In genomic region chr16:66603537-66604375, GRCh38 we compare ENCODE assay signal across 1 cellular context.
TF ChIP-seq lines count a peak whose summit lies in the region.

No MANE protein-coding gene starts in this region.

TF ChIP-seq in HEK293, 187 proteins besides CTCF, POLR2A, EP300 and RAD21 (continued from another document and continues in another):
- peak; percentile 62 for TF ChIP-seq SCRT2 (tag by site-specific recombination; IDR thresholded peaks at IDR 0.05)
- peak; percentile 50; the same call in 1 of the 2 replicates for TF ChIP-seq GLI4 (tag by site-specific recombination; IDR thresholded peaks at IDR 0.05)
- 0 out of 2 replicates have a peak, but pooled peaks have one; percentile 42 for TF ChIP-seq KLF9 (tag by site-specific recombination; IDR thresholded peaks at IDR 0.05; ENCODE audit: low read depth)
- TF ChIP-seq TCF7L2 (IDR thresholded peaks at IDR 0.05; ENCODE audit: borderline replicate concordance, low read depth, low read length) = no peak
- TF ChIP-seq ZNF473 (tag by site-specific recombination; IDR thresholded peaks at IDR 0.05) = no peak
- TF ChIP-seq ZNF423 (tag by site-specific recombination; IDR thresholded peaks at IDR 0.05) = 0 out of 2 replicates have a peak, but pooled peaks have one; percentile 43
- no peak for TF ChIP-seq ZNF624 (tag by site-specific recombination; IDR thresholded peaks at IDR 0.05)
- TF ChIP-seq ZFP37 (tag by site-specific recombination; IDR thresholded peaks at IDR 0.05) = peak; percentile 27; the same call in 1 of the 2 replicates
- TF ChIP-seq TRIM28 (IDR thresholded peaks at IDR 0.05; ENCODE audit: borderline replicate concordance, low read length) = peak; percentile 63; the same call in 1 of the 2 replicates
- TF ChIP-seq ZSCAN23 (tag by site-specific recombination; IDR thresholded peaks at IDR 0.05) = no peak
- peak; percentile 76; the same call in 1 of the 2 replicates for TF ChIP-seq SP3 (tag by site-specific recombination; IDR thresholded peaks at IDR 0.05)
- no peak for TF ChIP-seq ZNF747 (tag by site-specific recombination; IDR thresholded peaks at IDR 0.05)
- peak; percentile 64; the same call in 1 of the 2 replicates for TF ChIP-seq ZNF324 (tag by site-specific recombination; IDR thresholded peaks at IDR 0.05)
- no peak for TF ChIP-seq MEIS1 (CRISPR knock-in tag; IDR thresholded peaks at IDR 0.05; ENCODE audit: borderline replicate concordance)
- peak; percentile 99 for TF ChIP-seq ZNF398 (tag by site-specific recombination; IDR thresholded peaks at IDR 0.05)
- no peak for TF ChIP-seq SETDB1 (IDR thresholded peaks at IDR 0.05; ENCODE audit: insufficient read length, low read length)
- TF ChIP-seq ZBTB17 (tag by site-specific recombination; IDR thresholded peaks at IDR 0.05) = peak; percentile 87
- no peak for TF ChIP-seq ZNF585B (tag by site-specific recombination; IDR thresholded peaks at IDR 0.05)
- peak; percentile 64; the same call in 1 of the 2 replicates for TF ChIP-seq ZNF2 (tag by site-specific recombination; IDR thresholded peaks at IDR 0.05)
- TF ChIP-seq, protein P1, sequence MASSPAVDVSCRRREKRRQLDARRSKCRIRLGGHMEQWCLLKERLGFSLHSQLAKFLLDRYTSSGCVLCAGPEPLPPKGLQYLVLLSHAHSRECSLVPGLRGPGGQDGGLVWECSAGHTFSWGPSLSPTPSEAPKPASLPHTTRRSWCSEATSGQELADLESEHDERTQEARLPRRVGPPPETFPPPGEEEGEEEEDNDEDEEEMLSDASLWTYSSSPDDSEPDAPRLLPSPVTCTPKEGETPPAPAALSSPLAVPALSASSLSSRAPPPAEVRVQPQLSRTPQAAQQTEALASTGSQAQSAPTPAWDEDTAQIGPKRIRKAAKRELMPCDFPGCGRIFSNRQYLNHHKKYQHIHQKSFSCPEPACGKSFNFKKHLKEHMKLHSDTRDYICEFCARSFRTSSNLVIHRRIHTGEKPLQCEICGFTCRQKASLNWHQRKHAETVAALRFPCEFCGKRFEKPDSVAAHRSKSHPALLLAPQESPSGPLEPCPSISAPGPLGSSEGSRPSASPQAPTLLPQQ (tag by site-specific recombination; IDR thresholded peaks at IDR 0.05) = peak; percentile 83
- TF ChIP-seq ZXDB (tag by site-specific recombination; IDR thresholded peaks at IDR 0.05) = peak; percentile 87
- no peak for TF ChIP-seq ZFP3 (tag by site-specific recombination; IDR thresholded peaks at IDR 0.05; ENCODE audit: low read depth)
- peak; percentile 98 for TF ChIP-seq ZNF341 (tag by site-specific recombination; IDR thresholded peaks at IDR 0.05; ENCODE audit: low read depth)
- TF ChIP-seq YY2 (tag by site-specific recombination; IDR thresholded peaks at IDR 0.05) = peak; percentile 52; the same call in 1 of the 2 replicates
- TF ChIP-seq OVOL3 (tag by site-specific recombination; IDR thresholded peaks at IDR 0.05) = 0 out of 2 replicates have a peak, but pooled peaks have one; percentile 17
- TF ChIP-seq HIC1 (tag by site-specific recombination; IDR thresholded peaks at IDR 0.05) = peak; percentile 38; the same call in 1 of the 2 replicates
- peak; percentile 68; the same call in 1 of the 2 replicates for TF ChIP-seq ZFP69B (tag by site-specific recombination; IDR thresholded peaks at IDR 0.05)
- TF ChIP-seq ZNF785 (tag by site-specific recombination; IDR thresholded peaks at IDR 0.05) = peak; percentile 96
- TF ChIP-seq, protein P2, sequence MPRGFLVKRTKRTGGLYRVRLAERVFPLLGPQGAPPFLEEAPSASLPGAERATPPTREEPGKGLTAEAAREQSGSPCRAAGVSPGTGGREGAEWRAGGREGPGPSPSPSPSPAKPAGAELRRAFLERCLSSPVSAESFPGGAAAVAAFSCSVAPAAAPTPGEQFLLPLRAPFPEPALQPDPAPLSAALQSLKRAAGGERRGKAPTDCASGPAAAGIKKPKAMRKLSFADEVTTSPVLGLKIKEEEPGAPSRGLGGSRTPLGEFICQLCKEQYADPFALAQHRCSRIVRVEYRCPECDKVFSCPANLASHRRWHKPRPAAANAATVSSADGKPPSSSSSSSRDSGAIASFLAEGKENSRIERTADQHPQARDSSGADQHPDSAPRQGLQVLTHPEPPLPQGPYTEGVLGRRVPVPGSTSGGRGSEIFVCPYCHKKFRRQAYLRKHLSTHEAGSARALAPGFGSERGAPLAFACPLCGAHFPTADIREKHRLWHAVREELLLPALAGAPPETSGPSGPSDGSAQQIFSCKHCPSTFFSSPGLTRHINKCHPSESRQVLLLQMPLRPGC (tag by site-specific recombination; IDR thresholded peaks at IDR 0.05) = 0 out of 2 replicates have a peak, but pooled peaks have one; percentile 34
- peak; percentile 95 for TF ChIP-seq KLF16 (tag by site-specific recombination; IDR thresholded peaks at IDR 0.05)
- 0 out of 2 replicates have a peak, but pooled peaks have one; percentile 53 for TF ChIP-seq ZNF239 (tag by site-specific recombination; IDR thresholded peaks at IDR 0.05)
- no peak for TF ChIP-seq GLI2 (tag by site-specific recombination; IDR thresholded peaks at IDR 0.05; ENCODE audit: borderline replicate concordance, low read depth)
- no peak for TF ChIP-seq ZNF571 (tag by site-specific recombination; IDR thresholded peaks at IDR 0.05)
- no peak for TF ChIP-seq ZNF362 (tag by site-specific recombination; IDR thresholded peaks at IDR 0.05)
- no peak for TF ChIP-seq ZNF529 (tag by site-specific recombination; IDR thresholded peaks at IDR 0.05; ENCODE audit: insufficient replicate concordance)
- peak; percentile 36; the same call in 1 of the 2 replicates for TF ChIP-seq ZFHX2 (tag by site-specific recombination; conservative IDR thresholded peaks at IDR 0.05)
- no peak for TF ChIP-seq ZNF488 (tag by site-specific recombination; IDR thresholded peaks at IDR 0.05)
- TF ChIP-seq ZNF777 (tag by site-specific recombination; IDR thresholded peaks at IDR 0.05; ENCODE audit: borderline replicate concordance) = peak; percentile 82; the same call in 1 of the 2 replicates
- TF ChIP-seq ZNF664 (tag by site-specific recombination; IDR thresholded peaks at IDR 0.05) = peak; percentile 23; the same call in 1 of the 2 replicates
- TF ChIP-seq, protein P3, sequence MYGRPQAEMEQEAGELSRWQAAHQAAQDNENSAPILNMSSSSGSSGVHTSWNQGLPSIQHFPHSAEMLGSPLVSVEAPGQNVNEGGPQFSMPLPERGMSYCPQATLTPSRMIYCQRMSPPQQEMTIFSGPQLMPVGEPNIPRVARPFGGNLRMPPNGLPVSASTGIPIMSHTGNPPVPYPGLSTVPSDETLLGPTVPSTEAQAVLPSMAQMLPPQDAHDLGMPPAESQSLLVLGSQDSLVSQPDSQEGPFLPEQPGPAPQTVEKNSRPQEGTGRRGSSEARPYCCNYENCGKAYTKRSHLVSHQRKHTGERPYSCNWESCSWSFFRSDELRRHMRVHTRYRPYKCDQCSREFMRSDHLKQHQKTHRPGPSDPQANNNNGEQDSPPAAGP (tag by site-specific recombination; IDR thresholded peaks at IDR 0.05) = 0 out of 2 replicates have a peak, but pooled peaks have one; percentile 36
- 0 out of 2 replicates have a peak, but pooled peaks have one; percentile 18 for TF ChIP-seq ZNF391 (tag by site-specific recombination; IDR thresholded peaks at IDR 0.05; ENCODE audit: borderline replicate concordance, low read depth)
- peak; percentile 24; the same call in 1 of the 2 replicates for TF ChIP-seq ZBTB8A (tag by site-specific recombination; IDR thresholded peaks at IDR 0.05)
- peak; percentile 100 for TF ChIP-seq ZNF335 (tag by site-specific recombination; conservative IDR thresholded peaks at IDR 0.05)
- peak; percentile 74 for TF ChIP-seq ZNF600 (tag by site-specific recombination; IDR thresholded peaks at IDR 0.05)
- TF ChIP-seq ZNF366 (tag by site-specific recombination; conservative IDR thresholded peaks at IDR 0.05) = peak; percentile 75
- peak; percentile 68 for TF ChIP-seq ZBTB11 (tag by site-specific recombination; conservative IDR thresholded peaks at IDR 0.05; ENCODE audit: low read depth)
- TF ChIP-seq SALL2 (tag by site-specific recombination; IDR thresholded peaks at IDR 0.05; ENCODE audit: borderline replicate concordance) = 0 out of 2 replicates have a peak, but pooled peaks have one; percentile 34
- 0 out of 2 replicates have a peak, but pooled peaks have one; percentile 70 for TF ChIP-seq ZBTB48 (tag by site-specific recombination; IDR thresholded peaks at IDR 0.05)
- 0 out of 2 replicates have a peak, but pooled peaks have one; percentile 22 for TF ChIP-seq KLF8 (tag by site-specific recombination; IDR thresholded peaks at IDR 0.05)
- TF ChIP-seq, protein P4, sequence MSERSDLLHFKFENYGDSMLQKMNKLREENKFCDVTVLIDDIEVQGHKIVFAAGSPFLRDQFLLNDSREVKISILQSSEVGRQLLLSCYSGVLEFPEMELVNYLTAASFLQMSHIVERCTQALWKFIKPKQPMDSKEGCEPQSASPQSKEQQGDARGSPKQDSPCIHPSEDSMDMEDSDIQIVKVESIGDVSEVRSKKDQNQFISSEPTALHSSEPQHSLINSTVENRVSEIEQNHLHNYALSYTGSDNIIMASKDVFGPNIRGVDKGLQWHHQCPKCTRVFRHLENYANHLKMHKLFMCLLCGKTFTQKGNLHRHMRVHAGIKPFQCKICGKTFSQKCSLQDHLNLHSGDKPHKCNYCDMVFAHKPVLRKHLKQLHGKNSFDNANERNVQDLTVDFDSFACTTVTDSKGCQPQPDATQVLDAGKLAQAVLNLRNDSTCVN (tag by site-specific recombination; optimal IDR thresholded peaks at IDR 0.05) = peak; percentile 96
- TF ChIP-seq ZNF416 (tag by site-specific recombination; IDR thresholded peaks at IDR 0.05) = peak; percentile 31; the same call in 1 of the 2 replicates
